ENCODE assay signal across 14 cellular contexts in genomic region chr4:31415629-31416028, GRCh38.
DNase-seq lines count a peak whose midpoint lies in the region; ATAC-seq and TF ChIP-seq lines count a peak whose summit lies in the region.
"Had no signal": no experiment of that assay in that cellular context is flagged by ENCODE, and none has a peak within 500 bp of the region (broad histone marks: within the 10 kb centered on the region; RNA-seq: fewer than 3 reads in every experiment).

No MANE protein-coding gene starts in this region.

- H3K79me2 ChIP-seq in HCT116 (ENCODE audit: insufficient read depth, low read length): no peaks in the 10 kb centered on the region

- H3K9me3 ChIP-seq in HCT116 (ENCODE audit: control insufficient read depth in 1 of 2, insufficient read depth in 1 of 2, low read depth in 1 of 2, low read length in 2 of 2): no peaks in the 10 kb centered on the region
- no peaks in the 10 kb centered on the region for H3K9me3 ChIP-seq in BE2C
- H3K9me3 ChIP-seq: BLaER1 treated with 17β-estradiol and CSF1 and Interleukin-3, amounts not matched to agents 10 nM and 100 nM; HAP-1 had no signal

- H4K20me1 ChIP-seq in HCT116 (ENCODE audit: insufficient read depth): no peaks in the 10 kb centered on the region
- H4K20me1 ChIP-seq: BLaER1 treated with 17β-estradiol and CSF1 and Interleukin-3, amounts not matched to agents 10 nM and 100 nM had no signal

- TF ChIP-seq POLR2A in HCT116 (IDR thresholded peaks at IDR 0.05; ENCODE audit: borderline replicate concordance, extremely low read depth, insufficient read depth, insufficient read length): no peak

- no peaks in the 10 kb centered on the region for H3K4me1 ChIP-seq in HCT116 (ENCODE audit: control insufficient read depth in 1 of 2, insufficient read depth in 2 of 2, low read length in 2 of 2)
- H3K4me1 ChIP-seq in BE2C: no peaks in the 10 kb centered on the region
- H3K4me1 ChIP-seq: BLaER1 treated with 17β-estradiol and CSF1 and Interleukin-3, amounts not matched to agents 10 nM and 100 nM; HAP-1 had no signal

- H3K36me3 ChIP-seq in HCT116 (ENCODE audit: control insufficient read depth in 1 of 2, insufficient read depth in 2 of 2, low read length in 2 of 2): no peaks in the 10 kb centered on the region
- H3K36me3 ChIP-seq in BE2C: no peaks in the 10 kb centered on the region
- H3K36me3 ChIP-seq: BLaER1 treated with 17β-estradiol and CSF1 and Interleukin-3, amounts not matched to agents 10 nM and 100 nM; HAP-1 had no signal

- peak overlapping the region; percentile 63 for H2AFZ ChIP-seq in HCT116 (ENCODE audit: low read depth, low read length, poor library complexity, severe bottlenecking)

- no peak overlapping the region for H3K4me3 ChIP-seq in HCT116 (replicated peaks in 1 of 2; ENCODE audit: low read depth in 1 of 2, low read length in 2 of 2)
- no peak overlapping the region for H3K4me3 ChIP-seq in BE2C (ENCODE audit: low read depth, low read length)
- H3K4me3 ChIP-seq: BLaER1 treated with 17β-estradiol and CSF1 and Interleukin-3, amounts not matched to agents 10 nM and 100 nM; GM23338; HAP-1 had no signal

- ATAC-seq in HCT116 (no peak), HG02885 (IDR thresholded peaks at IDR 0.05; ENCODE audit: poor library complexity, unreplicated experiment) (no peak)
- ATAC-seq: GM23338 had no signal

- POLR2A ChIA-PET in HCT116 (lab: Charles Lee): no interaction called here

- H3K9ac ChIP-seq in HCT116 (ENCODE audit: low read length): no peak overlapping the region
- H3K9ac ChIP-seq: BLaER1 treated with 17β-estradiol and CSF1 and Interleukin-3, amounts not matched to agents 10 nM and 100 nM had no signal

- intact Hi-C loops in HCT116 (cut with micrococcal nuclease): no loop called here

- DNase-seq in HCT116 (ENCODE audit: low read depth, low spot score) (no peak), BE2C (no peak), 8988T (no peak)
- DNase-seq: CD4-positive, alpha-beta T cell; CD8-positive, alpha-beta memory T cell; DMS53; DMS79 treated with DMSO at 0.1 percent for 48 hours; GF-D8 had no signal

- H3K27ac ChIP-seq in 22Rv1 (peak overlapping the region; percentile 63), HCT116 (ENCODE audit: low read depth, low read length) (no peak overlapping the region), VCaP (peak overlapping the region; percentile 45)
- H3K27ac ChIP-seq: BLaER1 treated with 17β-estradiol and CSF1 and Interleukin-3, amounts not matched to agents 10 nM and 100 nM had no signal

- no peak for TF ChIP-seq RAD21 in HCT116 (IDR thresholded peaks at IDR 0.05; ENCODE audit: low read depth)

- no peak overlapping the region for H3K4me2 ChIP-seq in HCT116 (ENCODE audit: low read length)
- H3K4me2 ChIP-seq: BLaER1 treated with 17β-estradiol and CSF1 and Interleukin-3, amounts not matched to agents 10 nM and 100 nM; GM23338 had no signal

- TF ChIP-seq CTCF in 22Rv1 (IDR thresholded peaks at IDR 0.05) (no peak), HCT116 (IDR thresholded peaks at IDR 0.05 in 2 of 3, conservative IDR thresholded peaks at IDR 0.05 in 1 of 3; ENCODE audit: borderline replicate concordance in 1 of 3, insufficient read depth in 1 of 3, low read depth in 2 of 3, low read length in 2 of 3) (no peak), VCaP (conservative IDR thresholded peaks at IDR 0.05) (no peak), BE2C (IDR thresholded peaks at IDR 0.05; ENCODE audit: low read depth, low read length) (no peak)

- BruUV-seq in HCT116 (replicated peaks; lab: Mats Ljungman, UMichigan): no TSS peak

- H3K27me3 ChIP-seq in HCT116 (ENCODE audit: insufficient read depth, low read length) (no peaks in the 10 kb centered on the region), BE2C (no peaks in the 10 kb centered on the region)
- H3K27me3 ChIP-seq: BLaER1 treated with 17β-estradiol and CSF1 and Interleukin-3, amounts not matched to agents 10 nM and 100 nM had no signal

- no peaks in the 10 kb centered on the region for H3K9me2 ChIP-seq in HCT116 (ENCODE audit: insufficient read depth)

- CTCF ChIA-PET in HCT116 (lab: Charles Lee): no interaction called here

- RAD21 ChIA-PET in HCT116 (lab: Charles Lee; ENCODE audit: low non-redundant PET in 1 of 2, low total read pairs in 2 of 2, uncharacterized antibody in 2 of 2, unreplicated experiment in 2 of 2): no interaction called here

TF ChIP-seq in HCT116, 20 proteins besides CTCF, POLR2A, EP300 and RAD21:
- TF ChIP-seq ELF1 (IDR thresholded peaks at IDR 0.05; ENCODE audit: borderline replicate concordance, low read depth) (no peak), EZH2 (IDR thresholded peaks at IDR 0.05) (no peak), EZH2phosphoT487 (IDR thresholded peaks at IDR 0.05; ENCODE audit: borderline replicate concordance) (no peak), SRF (IDR thresholded peaks at IDR 0.05; ENCODE audit: low read depth) (no peak), CEBPB (IDR thresholded peaks at IDR 0.05; ENCODE audit: low read depth) (no peak), CBX3 (IDR thresholded peaks at IDR 0.05; ENCODE audit: low read depth) (no peak), ZFX (IDR thresholded peaks at IDR 0.05) (no peak), SIN3A (IDR thresholded peaks at IDR 0.05; ENCODE audit: low read depth) (no peak), JUND (IDR thresholded peaks at IDR 0.05) (no peak), YY1 (IDR thresholded peaks at IDR 0.05; ENCODE audit: extremely low read depth, insufficient replicate concordance, low read depth, low read length) (no peak)
- TF ChIP-seq, protein P1, sequence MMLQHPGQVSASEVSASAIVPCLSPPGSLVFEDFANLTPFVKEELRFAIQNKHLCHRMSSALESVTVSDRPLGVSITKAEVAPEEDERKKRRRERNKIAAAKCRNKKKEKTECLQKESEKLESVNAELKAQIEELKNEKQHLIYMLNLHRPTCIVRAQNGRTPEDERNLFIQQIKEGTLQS (IDR thresholded peaks at IDR 0.05): no peak
- TF ChIP-seq, protein P2, sequence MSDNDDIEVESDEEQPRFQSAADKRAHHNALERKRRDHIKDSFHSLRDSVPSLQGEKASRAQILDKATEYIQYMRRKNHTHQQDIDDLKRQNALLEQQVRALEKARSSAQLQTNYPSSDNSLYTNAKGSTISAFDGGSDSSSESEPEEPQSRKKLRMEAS (IDR thresholded peaks at IDR 0.05): no peak
- TF ChIP-seq, protein P3, sequence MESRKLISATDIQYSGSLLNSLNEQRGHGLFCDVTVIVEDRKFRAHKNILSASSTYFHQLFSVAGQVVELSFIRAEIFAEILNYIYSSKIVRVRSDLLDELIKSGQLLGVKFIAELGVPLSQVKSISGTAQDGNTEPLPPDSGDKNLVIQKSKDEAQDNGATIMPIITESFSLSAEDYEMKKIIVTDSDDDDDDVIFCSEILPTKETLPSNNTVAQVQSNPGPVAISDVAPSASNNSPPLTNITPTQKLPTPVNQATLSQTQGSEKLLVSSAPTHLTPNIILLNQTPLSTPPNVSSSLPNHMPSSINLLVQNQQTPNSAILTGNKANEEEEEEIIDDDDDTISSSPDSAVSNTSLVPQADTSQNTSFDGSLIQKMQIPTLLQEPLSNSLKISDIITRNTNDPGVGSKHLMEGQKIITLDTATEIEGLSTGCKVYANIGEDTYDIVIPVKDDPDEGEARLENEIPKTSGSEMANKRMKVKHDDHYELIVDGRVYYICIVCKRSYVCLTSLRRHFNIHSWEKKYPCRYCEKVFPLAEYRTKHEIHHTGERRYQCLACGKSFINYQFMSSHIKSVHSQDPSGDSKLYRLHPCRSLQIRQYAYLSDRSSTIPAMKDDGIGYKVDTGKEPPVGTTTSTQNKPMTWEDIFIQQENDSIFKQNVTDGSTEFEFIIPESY (IDR thresholded peaks at IDR 0.05; ENCODE audit: extremely low read depth, insufficient replicate concordance, low read length): no peak
